20 cellular contexts compared by ENCODE assay signal in the genomic region with DNA sequence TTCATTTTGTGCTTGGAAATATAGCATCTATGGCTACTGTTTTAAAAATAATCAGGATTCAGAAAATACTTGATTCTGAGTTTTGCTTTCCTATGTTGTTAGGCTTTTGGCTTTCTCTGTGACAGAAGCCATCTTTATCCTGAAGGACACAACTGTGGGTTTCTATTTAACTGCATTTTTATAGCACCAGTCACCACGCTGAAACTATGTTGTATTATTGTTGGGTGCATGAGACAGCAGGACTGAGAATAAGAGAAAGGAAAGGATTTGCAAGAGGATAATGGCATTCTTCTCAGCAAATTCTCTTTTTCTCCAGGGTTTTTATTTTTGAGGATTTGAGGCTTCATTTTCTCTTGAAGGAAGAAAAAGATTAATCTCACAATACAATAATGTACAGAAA. TPM values are rescaled to one million over a fixed set of nuclear protein-coding genes. Genes with fewer than 3 reads are reported as not detected.
DNase-seq lines count a peak whose midpoint lies in the region; ATAC-seq and TF ChIP-seq lines count a peak whose summit lies in the region.
"Had no signal": no experiment of that assay in that cellular context is flagged by ENCODE, and none has a peak within 500 bp of the region (broad histone marks: within the 10 kb centered on the region; RNA-seq: fewer than 3 reads in every experiment).

No MANE protein-coding gene starts in this region.

- peak overlapping the region; percentile 22 for H3K27ac ChIP-seq in SJSA1
- H3K27ac ChIP-seq in heart left ventricle: no peak overlapping the region
- H3K27ac ChIP-seq: BLaER1 treated with 17β-estradiol and CSF1 and Interleukin-3, amounts not matched to agents 10 nM and 100 nM; HL-60; KMS-11; Peyer's patch had no signal

- 58 to 75% (median 68%) methylated on average over 1 of the region's 1 CpG for WGBS in heart left ventricle, 4 donors

- ATAC-seq in HG03280 (IDR thresholded peaks at IDR 0.05; ENCODE audit: unreplicated experiment): no peak
- no peak for ATAC-seq in heart left ventricle
- ATAC-seq: HCT116 had no signal

- no peaks in the 10 kb centered on the region for H3K36me3 ChIP-seq in SJSA1
- no peaks in the 10 kb centered on the region for H3K36me3 ChIP-seq in heart left ventricle
- H3K36me3 ChIP-seq: BLaER1 treated with 17β-estradiol and CSF1 and Interleukin-3, amounts not matched to agents 10 nM and 100 nM; Peyer's patch had no signal

- DNase-seq in AG20443 (ENCODE audit: low spot score): peak; percentile 40
- DNase-seq in GM04504 (ENCODE audit: low read depth): peak; percentile 24
- peak in 1 of 2 experiments; percentile 56 for DNase-seq in SJSA1 (ENCODE audit: low read depth in 1 of 2, low spot score in 2 of 2)
- peak; percentile 40 for DNase-seq in myocyte (ENCODE audit: low read depth)
- no peak for DNase-seq in UCSD-AML1 (lab: John Stamatoyannopoulos, UW; ENCODE audit: unreplicated experiment)
- DNase-seq in NCI-H2029 treated with DMSO at 0.1 percent for 48 hours (lab: John Stamatoyannopoulos, UW): no peak
- no peak for DNase-seq in heart left ventricle
- DNase-seq: ACHN, DMS 273 treated with DMSO at 0.1 percent for 48 hours, NCI-H1930, NCI-H510A, NCI-H82, Peyer's patch, SHP77, SW 1271 had no signal

- H3K4me1 ChIP-seq in SJSA1 (replicated peaks): peaks cover 18% of the 10 kb centered on the region
- H3K4me1 ChIP-seq in heart left ventricle: peaks cover 0 to 23% (median 9%) of the 10 kb centered on the region in 12 donors

- intact Hi-C loops in heart left ventricle (cut with DNase I): loop anchor here in 2 of 10 donors (10.0 kb wide), 3 partner anchors 201 to 451 kb away; no protein-coding TSS in a partner anchor

- peaks cover 7% of the 10 kb centered on the region; the same call in 1 of the 2 replicates for H3K27me3 ChIP-seq in SJSA1 (replicated peaks)
- peaks cover 23 to 81% (median 44%) of the 10 kb centered on the region in 9 donors for H3K27me3 ChIP-seq in heart left ventricle

- no peak for TF ChIP-seq POLR2A in heart left ventricle (IDR thresholded peaks at IDR 0.05)

- no peak for TF ChIP-seq CTCF in heart left ventricle (IDR thresholded peaks at IDR 0.05)

- H3K4me3 ChIP-seq in SJSA1 (no peak overlapping the region), heart left ventricle (no peak overlapping the region)
- H3K4me3 ChIP-seq: BLaER1 treated with 17β-estradiol and CSF1 and Interleukin-3, amounts not matched to agents 10 nM and 100 nM; Peyer's patch had no signal

- H3K9me3 ChIP-seq in SJSA1 (replicated peaks): no peaks in the 10 kb centered on the region
- H3K9me3 ChIP-seq in heart left ventricle: no peaks in the 10 kb centered on the region
- H3K9me3 ChIP-seq: Peyer's patch had no signal

RNA-seq across cellular contexts. Expression of gene NEUROG2, which starts 10.1 kb away (rescaled TPM):
- total RNA-seq in SJSA1 (2014; rRNA removed; shearing (Covaris generic)): 0.03 TPM in 1 of 2 replicates, not detected in the other
- 0.40 TPM in 1 of 2 replicates, not detected in the other for total RNA-seq in myocyte
- polyA plus RNA-seq in myocyte (2012): not detected
- not detected for total RNA-seq in heart left ventricle
- polyA plus RNA-seq in heart left ventricle: not detected
- total RNA-seq: Peyer's patch had no signal

Comparison
In these comparisons a context has a peak if more than half of its experiments do, and no peak if none do; other contexts are left out.
1. DNase-seq: peak in AG20443 (single experiment), GM04504 (single experiment) and myocyte (single experiment); none in UCSD-AML1 (single experiment), NCI-H2029 treated with DMSO at 0.1 percent for 48 hours (single experiment) and heart left ventricle (0 of 5).